ENCODE assay signal across 1 cellular context in genomic region chr2:111231532-111232252, GRCh38.
TF ChIP-seq lines count a peak whose summit lies in the region.

No MANE protein-coding gene starts in this region.

TF ChIP-seq in GM12878, 131 proteins besides CTCF, POLR2A, EP300 and RAD21 (continued from another document):
- TF ChIP-seq YBX1 (IDR thresholded peaks at IDR 0.05): no peak
- no peak for TF ChIP-seq PML (IDR thresholded peaks at IDR 0.05; ENCODE audit: low read length)
TF ChIP-seq in GM12878: peak in this region for 0.
